Comparison of ENCODE assay signal across 1 cellular context in genomic region chr13:99153219-99153618, GRCh38.
A peak's percentile ranks its signal among the peaks of the same experiment; 100 is the strongest.
TF ChIP-seq lines count a peak whose summit lies in the region.

No MANE protein-coding gene starts in this region.

TF ChIP-seq in K562, 482 proteins besides CTCF, POLR2A, EP300 and RAD21 (continues in another document):
- no peak for TF ChIP-seq ZNF134 (CRISPR knock-in tag; conservative IDR thresholded peaks at IDR 0.05)
- TF ChIP-seq CUX1 (CRISPR knock-in tag; IDR thresholded peaks at IDR 0.05): no peak
- no peak for TF ChIP-seq NR2C1 (IDR thresholded peaks at IDR 0.05)
- TF ChIP-seq NR2C1 (tag; IDR thresholded peaks at IDR 0.05): 0 out of 2 replicates have a peak, but pooled peaks have one; percentile 20
- no peak for TF ChIP-seq TFE3 (CRISPR knock-in tag; IDR thresholded peaks at IDR 0.05)
- TF ChIP-seq HOMEZ (CRISPR knock-in tag; IDR thresholded peaks at IDR 0.05): no peak
- TF ChIP-seq RBM34 (IDR thresholded peaks at IDR 0.05; ENCODE audit: borderline replicate concordance, insufficient read depth, low read length): no peak
- TF ChIP-seq MAFF (IDR thresholded peaks at IDR 0.05; ENCODE audit: low read length): peak; percentile 62; the same call in 1 of the 2 replicates
- no peak for TF ChIP-seq ARID3A (IDR thresholded peaks at IDR 0.05; ENCODE audit: borderline replicate concordance, low read depth, low read length)
- no peak for TF ChIP-seq ZNF24 (IDR thresholded peaks at IDR 0.05)
- no peak for TF ChIP-seq ZNF23 (CRISPR knock-in tag; IDR thresholded peaks at IDR 0.05)
- TF ChIP-seq NFIC (IDR thresholded peaks at IDR 0.05): peak; percentile 12; the same call in 1 of the 2 replicates
- TF ChIP-seq C11orf30 (IDR thresholded peaks at IDR 0.05; ENCODE audit: low read depth): peak; percentile 83
- TF ChIP-seq NFE2 (IDR thresholded peaks at IDR 0.05; ENCODE audit: low read depth): peak; percentile 87
- no peak for TF ChIP-seq ZNF146 (CRISPR knock-in tag; IDR thresholded peaks at IDR 0.05; ENCODE audit: unreplicated experiment)
- no peak for TF ChIP-seq ZNF174 (CRISPR knock-in tag; IDR thresholded peaks at IDR 0.05)
- 0 out of 4 replicates have a peak, but pooled peaks of 1 of the 2 experiments have one; percentile 28 for TF ChIP-seq MNT (conservative IDR thresholded peaks at IDR 0.05)
- no peak for TF ChIP-seq FOXA1 (IDR thresholded peaks at IDR 0.05; ENCODE audit: borderline replicate concordance)
- no peak for TF ChIP-seq POLR2AphosphoS5 (IDR thresholded peaks at IDR 0.05; ENCODE audit: control insufficient read depth, insufficient read depth, low read depth, low read length)
- no peak for TF ChIP-seq ZNF197 (CRISPR knock-in tag; IDR thresholded peaks at IDR 0.05; ENCODE audit: low read depth)
- no peak for TF ChIP-seq SNRNP70 (optimal IDR thresholded peaks at IDR 0.05; ENCODE audit: low read depth, low read length)
- peak; percentile 96 for TF ChIP-seq ZBTB40 (IDR thresholded peaks at IDR 0.05)
- peak; percentile 75 for TF ChIP-seq ZBTB40 (CRISPR knock-in tag; IDR thresholded peaks at IDR 0.05)
- no peak for TF ChIP-seq RFX5 (IDR thresholded peaks at IDR 0.05; ENCODE audit: low read depth, low read length)
